ENCODE assay signal across 18 cellular contexts in the genomic region with DNA sequence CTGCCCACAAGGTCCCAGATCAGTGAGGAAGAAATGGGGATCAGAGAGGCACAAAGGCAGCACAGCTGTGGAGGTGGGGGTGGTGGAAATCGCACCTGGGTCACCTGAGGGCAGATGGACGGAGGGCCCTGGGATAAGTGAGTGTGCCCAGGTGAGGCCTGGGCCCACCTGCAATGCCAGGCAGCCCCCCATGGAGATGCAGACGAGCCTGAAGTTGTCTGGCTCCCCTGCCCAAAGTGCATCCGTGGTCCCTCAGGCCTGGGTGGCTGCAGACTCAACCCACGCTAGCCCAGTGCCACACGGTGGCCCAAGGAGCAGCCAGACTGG.
DNase-seq lines count a peak whose midpoint lies in the region; ATAC-seq and TF ChIP-seq lines count a peak whose summit lies in the region.
"Had no signal": no experiment of that assay in that cellular context is flagged by ENCODE, and none has a peak within 500 bp of the region (broad histone marks: within the 10 kb centered on the region; RNA-seq: fewer than 3 reads in every experiment).

No MANE protein-coding gene starts in this region.

- H3K4me3 Mint-ChIP-seq in CD8-positive, alpha-beta T cell, result no peak overlapping the region
- H3K4me3 Mint-ChIP-seq: HFFc6 had no signal

- no peak overlapping the region for H3K14ac ChIP-seq in IMR-90 (replicated peaks; ENCODE audit: low read depth, low read length)
- H3K14ac ChIP-seq in mesenchymal stem cell (ENCODE audit: low read length in 2 of 2), result no peak overlapping the region

- H2BK5ac ChIP-seq in IMR-90 (ENCODE audit: low read depth, low read length, poor library complexity, severe bottlenecking) (no peak overlapping the region), mesenchymal stem cell (ENCODE audit: low read depth, low read length, poor library complexity, severe bottlenecking) (no peak overlapping the region)

- DNase-seq in CD8-positive, alpha-beta T cell, result no peak
- DNase-seq in IMR-90, result no peak
- DNase-seq in mesenchymal stem cell, result no peak
- DNase-seq in DMS114 treated with DMSO at 0.1 percent for 48 hours (lab: John Stamatoyannopoulos, UW; ENCODE audit: unreplicated experiment), result no peak
- no peak for DNase-seq in HK-2 (ENCODE audit: unreplicated experiment)
- no peak for DNase-seq in C1 segment of cervical spinal cord (lab: John Stamatoyannopoulos, UW)
- DNase-seq: GM23248, HFFc6, NCI-H1048, NCI-H1417, NCI-H1694, NCI-H2029 treated with DMSO at 0.1 percent for 48 hours, NCI-H69, RPMI8226, SIG-M5 had no signal

- no peak for TF ChIP-seq CTCF in CD8-positive, alpha-beta T cell (IDR thresholded peaks at IDR 0.05)
- no peak for TF ChIP-seq CTCF in IMR-90 (conservative IDR thresholded peaks at IDR 0.05; ENCODE audit: low read depth, low read length)

- H2AFZ ChIP-seq in IMR-90 (replicated peaks; ENCODE audit: low read length, poor library complexity) (no peak overlapping the region), mesenchymal stem cell (ENCODE audit: low read depth, low read length) (no peak overlapping the region)
- H2AFZ ChIP-seq: GM23248 had no signal

- peak overlapping the region; percentile 13 for H3K27ac Mint-ChIP-seq in CD8-positive, alpha-beta T cell
- H3K27ac Mint-ChIP-seq: HFFc6 had no signal

- peak; percentile 2 for TF ChIP-seq POLR2A in GM19193 (IDR thresholded peaks at IDR 0.05; ENCODE audit: extremely low read depth, insufficient read depth, insufficient read length)
- no peak for TF ChIP-seq POLR2A in IMR-90 (IDR thresholded peaks at IDR 0.05; ENCODE audit: low read depth, low read length)

- peak overlapping the region; percentile 1 for H2AK9ac ChIP-seq in IMR-90 (replicated peaks; ENCODE audit: low read depth, low read length, poor library complexity)

- WGBS in IMR-90 (ENCODE audit: extremely low coverage in 2 of 2, insufficient read length in 1 of 2), 2 experiments, result 100% methylated on average over 5 of the region's 6 CpGs; no CpG with 5 or more reads in 1 of the 2 experiments
- 92% methylated on average over 6 of the region's 6 CpGs for WGBS in mesenchymal stem cell

- peaks cover 4% of the 10 kb centered on the region for H3K4me1 ChIP-seq in CD8-positive, alpha-beta T cell (ENCODE audit: insufficient read depth, low read length)
- peaks cover 7% of the 10 kb centered on the region; the same call in 1 of the 2 replicates for H3K4me1 ChIP-seq in IMR-90 (ENCODE audit: control insufficient read depth, insufficient read depth, low read length)
- H3K4me1 ChIP-seq in mesenchymal stem cell (ENCODE audit: control insufficient read depth, insufficient read depth, low read depth, low read length), result peaks cover 81% of the 10 kb centered on the region

- no peak overlapping the region for H4K8ac ChIP-seq in IMR-90 (ENCODE audit: low read depth in 2 of 2, low read length in 2 of 2)
- no peak overlapping the region for H4K8ac ChIP-seq in mesenchymal stem cell (ENCODE audit: low read length)

- H2BK120ac ChIP-seq in IMR-90 (ENCODE audit: low read depth, low read length), result no peak overlapping the region
- H2BK120ac ChIP-seq in mesenchymal stem cell (ENCODE audit: low read depth, low read length), result no peak overlapping the region

- no peaks in the 10 kb centered on the region for H3K9me3 Mint-ChIP-seq in CD8-positive, alpha-beta T cell
- H3K9me3 Mint-ChIP-seq: HFFc6 had no signal

- CTCF ChIA-PET in CD8-positive, alpha-beta T cell (lab: Charles Lee), result no interaction called here
- CTCF ChIA-PET in IMR-90 (lab: Yijun Ruan, JAX), result no interaction called here

- POLR2A ChIA-PET in CD8-positive, alpha-beta T cell (lab: Charles Lee), result no interaction called here
- POLR2A ChIA-PET in IMR-90 (lab: Charles Lee; ENCODE audit: unreplicated experiment), result no interaction called here

- H3K36me3 Mint-ChIP-seq in CD8-positive, alpha-beta T cell, result peaks cover 61% of the 10 kb centered on the region

- H3K23ac ChIP-seq in IMR-90 (ENCODE audit: low read depth, low read length), result no peak overlapping the region
- H3K23ac ChIP-seq in mesenchymal stem cell (ENCODE audit: low read length in 2 of 2), result no peak overlapping the region

- no peak overlapping the region for H3K4me2 ChIP-seq in IMR-90 (ENCODE audit: low read depth, low read length)
- no peak overlapping the region for H3K4me2 ChIP-seq in mesenchymal stem cell (ENCODE audit: low read length, poor library complexity, severe bottlenecking)

- H4K5ac ChIP-seq in IMR-90 (ENCODE audit: low read depth, low read length), result no peak overlapping the region

- H2BK12ac ChIP-seq in mesenchymal stem cell (ENCODE audit: low read length in 2 of 2), result no peak overlapping the region

- H3K18ac ChIP-seq in IMR-90 (ENCODE audit: low read depth, low read length) (no peak overlapping the region), mesenchymal stem cell (ENCODE audit: low read depth in 1 of 2, low read length in 2 of 2) (no peak overlapping the region)

- H3K4me3 ChIP-seq in CD8-positive, alpha-beta T cell (ENCODE audit: low read depth, low read length), result no peak overlapping the region
- H3K4me3 ChIP-seq in IMR-90 (ENCODE audit: insufficient read depth, low read depth, low read length) (no peak overlapping the region), mesenchymal stem cell (ENCODE audit: insufficient read depth in 1 of 2, low read depth in 1 of 2, low read length in 2 of 2) (no peak overlapping the region)
- H3K4me3 ChIP-seq: GM23248, SK-N-MC had no signal

- peaks cover 32% of the 10 kb centered on the region for H3K4me1 Mint-ChIP-seq in CD8-positive, alpha-beta T cell (ENCODE audit: low read depth)

- H4K20me1 ChIP-seq in IMR-90 (ENCODE audit: insufficient read depth, low read length), result peaks cover 70% of the 10 kb centered on the region

- H2BK15ac ChIP-seq in IMR-90 (ENCODE audit: low read depth, low read length), result no peak overlapping the region
- no peak overlapping the region for H2BK15ac ChIP-seq in mesenchymal stem cell (ENCODE audit: low read depth, poor library complexity, severe bottlenecking)

- intact Hi-C loops in CD8-positive, alpha-beta T cell (cut with DNase I, micrococcal nuclease), result no loop called here
- intact Hi-C loops in IMR-90 (cut with micrococcal nuclease), result no loop called here

- no peak overlapping the region for H3K4ac ChIP-seq in IMR-90 (ENCODE audit: low read depth, low read length)
- no peak overlapping the region for H3K4ac ChIP-seq in mesenchymal stem cell (ENCODE audit: low read depth in 1 of 2, low read length in 2 of 2)

- BruUV-seq in IMR-90 (replicated peaks; lab: Mats Ljungman, UMichigan), result no TSS peak

- H3K9me1 ChIP-seq in IMR-90 (ENCODE audit: insufficient read depth, low read length), result peaks cover 5% of the 10 kb centered on the region

- no peak overlapping the region for H3K56ac ChIP-seq in IMR-90 (ENCODE audit: extremely low read depth, insufficient read depth, low read length)

- no peaks in the 10 kb centered on the region for H3K27me3 Mint-ChIP-seq in CD8-positive, alpha-beta T cell (ENCODE audit: low read depth)

- no peak overlapping the region for H2BK20ac ChIP-seq in IMR-90 (ENCODE audit: low read depth, low read length)

- H3K36me3 ChIP-seq in CD8-positive, alpha-beta T cell (ENCODE audit: insufficient read depth, low read length), result peaks cover 7% of the 10 kb centered on the region
- peaks cover 54% of the 10 kb centered on the region for H3K36me3 ChIP-seq in IMR-90 (ENCODE audit: control insufficient read depth, insufficient read depth, low read length)
- H3K36me3 ChIP-seq in mesenchymal stem cell (ENCODE audit: control insufficient read depth in 1 of 2, insufficient read depth in 2 of 2, low read depth in 1 of 2, low read length in 2 of 2), result peaks cover 59 to 89% of the 10 kb centered on the region in 2 experiments

- H3K27ac ChIP-seq in CD8-positive, alpha-beta T cell (ENCODE audit: low read depth, low read length), result no peak overlapping the region
- no peak overlapping the region for H3K27ac ChIP-seq in IMR-90 (ENCODE audit: insufficient read depth, low read length)
- no peak overlapping the region for H3K27ac ChIP-seq in mesenchymal stem cell (ENCODE audit: low read length, poor library complexity, severe bottlenecking)
- H3K27ac ChIP-seq: GM23248, SK-N-MC had no signal

- ATAC-seq in CD8-positive, alpha-beta T cell, result no peak
- no peak for ATAC-seq in IMR-90 (ENCODE audit: low read depth)
- ATAC-seq in HG03159 (IDR thresholded peaks at IDR 0.05; ENCODE audit: unreplicated experiment), result no peak

- H3K9me3 ChIP-seq in CD8-positive, alpha-beta T cell (ENCODE audit: low read length), result no peaks in the 10 kb centered on the region
- H3K9me3 ChIP-seq in IMR-90 (ENCODE audit: control insufficient read depth, insufficient read depth, low read length) (no peaks in the 10 kb centered on the region), mesenchymal stem cell (ENCODE audit: control insufficient read depth, low read length) (no peaks in the 10 kb centered on the region)

- no peak for TF ChIP-seq RAD21 in IMR-90 (IDR thresholded peaks at IDR 0.05; ENCODE audit: low read length)

- H3K79me1 ChIP-seq in IMR-90 (ENCODE audit: low read depth in 1 of 2, low read length in 2 of 2), result peaks cover 26 to 79% of the 10 kb centered on the region in 2 experiments
- peaks cover 41% of the 10 kb centered on the region for H3K79me1 ChIP-seq in mesenchymal stem cell (replicated peaks; ENCODE audit: low read length, poor library complexity, severe bottlenecking)

- H3K9ac ChIP-seq in IMR-90 (ENCODE audit: low read depth, low read length), result no peak overlapping the region
- no peak overlapping the region for H3K9ac ChIP-seq in mesenchymal stem cell (ENCODE audit: low read length)
- H3K9ac ChIP-seq: GM23248 had no signal

- no peak overlapping the region for H4K91ac ChIP-seq in IMR-90 (ENCODE audit: insufficient read depth, low read depth, low read length)
- H4K91ac ChIP-seq in mesenchymal stem cell (ENCODE audit: low read length), result no peak overlapping the region

- dilution Hi-C loops in IMR-90 (cut with HindIII; ENCODE audit: low sequenced_read_pairs, unreplicated experiment), result no loop called here

- H2AK5ac ChIP-seq in IMR-90 (ENCODE audit: low read depth, low read length), result no peak overlapping the region
- peak overlapping the region; percentile 24 for H2AK5ac ChIP-seq in mesenchymal stem cell (ENCODE audit: low read length, severe bottlenecking)

- in situ Hi-C loops in IMR-90 (cut with MboI; ENCODE audit: low sequenced_read_pairs), result no loop called here

- no peaks in the 10 kb centered on the region for H3K27me3 ChIP-seq in CD8-positive, alpha-beta T cell (ENCODE audit: insufficient read depth, low read length)
- no peaks in the 10 kb centered on the region for H3K27me3 ChIP-seq in IMR-90 (ENCODE audit: control insufficient read depth, insufficient read depth, low read length)
- H3K27me3 ChIP-seq in mesenchymal stem cell (ENCODE audit: control insufficient read depth in 1 of 2, insufficient read depth in 1 of 2, low read length in 2 of 2), result no peaks in the 10 kb centered on the region

TF ChIP-seq in IMR-90, 13 proteins besides CTCF, POLR2A, EP300 and RAD21 (continues in another document):
- TF ChIP-seq MAZ (IDR thresholded peaks at IDR 0.05; ENCODE audit: borderline replicate concordance, low read depth, low read length), result no peak
